Comparison of ENCODE assay signal across 1 cellular context in the genomic region with DNA sequence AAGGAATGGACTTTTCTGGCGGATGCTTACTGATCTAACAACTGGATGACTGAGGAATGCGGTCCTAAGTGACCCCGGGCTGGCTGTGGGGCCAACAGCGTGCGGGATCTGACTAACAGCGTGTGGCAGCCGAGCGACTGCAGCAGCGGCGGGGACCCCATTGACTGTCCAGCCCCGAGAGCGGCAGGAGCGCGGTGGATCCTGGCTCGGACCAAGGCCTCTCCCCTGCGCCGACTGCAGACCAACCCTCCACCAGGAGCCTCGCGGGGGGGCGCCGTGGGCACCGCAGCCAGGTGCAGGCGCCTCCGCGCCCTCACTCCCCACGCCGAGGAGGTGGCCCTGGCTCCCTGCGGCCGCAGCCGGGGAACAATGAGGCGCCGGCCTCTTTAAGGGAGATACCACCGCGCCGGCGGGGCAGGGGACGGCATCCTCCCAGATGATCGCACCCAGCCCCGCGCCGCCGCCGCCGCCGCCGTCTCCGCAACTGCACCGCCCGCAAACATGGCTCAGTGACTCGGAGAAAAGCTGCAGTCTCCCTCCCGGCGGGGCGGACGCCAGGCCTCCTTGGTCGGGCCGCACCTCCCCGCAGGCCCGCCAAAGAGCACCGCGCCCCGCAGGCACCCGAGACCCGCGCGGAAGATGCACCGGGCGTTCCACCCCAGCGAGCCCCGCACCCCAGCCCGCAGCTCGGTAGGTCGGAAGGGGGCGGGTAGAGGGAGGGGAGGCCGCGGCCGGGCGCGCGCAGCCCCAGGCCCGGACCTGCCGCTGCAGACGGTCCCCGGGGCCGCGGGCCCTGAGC.
TF ChIP-seq lines count a peak whose summit lies in the region.

No MANE protein-coding gene starts in this region.

TF ChIP-seq in HepG2, 621 proteins besides CTCF, POLR2A, EP300 and RAD21 (continued from another document and continues in another):
- TF ChIP-seq TCF12 (IDR thresholded peaks at IDR 0.05): no peak
- no peak for TF ChIP-seq TCF12 (CRISPR knock-in tag; IDR thresholded peaks at IDR 0.05)
- 0 out of 2 replicates have a peak, but pooled peaks have one; percentile 42 for TF ChIP-seq BRCA1 (CRISPR knock-in tag; IDR thresholded peaks at IDR 0.05)
- TF ChIP-seq ZNF180 (CRISPR knock-in tag; IDR thresholded peaks at IDR 0.05; ENCODE audit: borderline replicate concordance, low read depth): no peak
- TF ChIP-seq, protein P1, sequence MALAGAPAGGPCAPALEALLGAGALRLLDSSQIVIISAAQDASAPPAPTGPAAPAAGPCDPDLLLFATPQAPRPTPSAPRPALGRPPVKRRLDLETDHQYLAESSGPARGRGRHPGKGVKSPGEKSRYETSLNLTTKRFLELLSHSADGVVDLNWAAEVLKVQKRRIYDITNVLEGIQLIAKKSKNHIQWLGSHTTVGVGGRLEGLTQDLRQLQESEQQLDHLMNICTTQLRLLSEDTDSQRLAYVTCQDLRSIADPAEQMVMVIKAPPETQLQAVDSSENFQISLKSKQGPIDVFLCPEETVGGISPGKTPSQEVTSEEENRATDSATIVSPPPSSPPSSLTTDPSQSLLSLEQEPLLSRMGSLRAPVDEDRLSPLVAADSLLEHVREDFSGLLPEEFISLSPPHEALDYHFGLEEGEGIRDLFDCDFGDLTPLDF (CRISPR knock-in tag; IDR thresholded peaks at IDR 0.05): no peak
- TF ChIP-seq TBP (CRISPR knock-in tag; IDR thresholded peaks at IDR 0.05): no peak
- no peak for TF ChIP-seq ZNF570 (CRISPR knock-in tag; IDR thresholded peaks at IDR 0.05; ENCODE audit: borderline replicate concordance)
- TF ChIP-seq, protein P2, sequence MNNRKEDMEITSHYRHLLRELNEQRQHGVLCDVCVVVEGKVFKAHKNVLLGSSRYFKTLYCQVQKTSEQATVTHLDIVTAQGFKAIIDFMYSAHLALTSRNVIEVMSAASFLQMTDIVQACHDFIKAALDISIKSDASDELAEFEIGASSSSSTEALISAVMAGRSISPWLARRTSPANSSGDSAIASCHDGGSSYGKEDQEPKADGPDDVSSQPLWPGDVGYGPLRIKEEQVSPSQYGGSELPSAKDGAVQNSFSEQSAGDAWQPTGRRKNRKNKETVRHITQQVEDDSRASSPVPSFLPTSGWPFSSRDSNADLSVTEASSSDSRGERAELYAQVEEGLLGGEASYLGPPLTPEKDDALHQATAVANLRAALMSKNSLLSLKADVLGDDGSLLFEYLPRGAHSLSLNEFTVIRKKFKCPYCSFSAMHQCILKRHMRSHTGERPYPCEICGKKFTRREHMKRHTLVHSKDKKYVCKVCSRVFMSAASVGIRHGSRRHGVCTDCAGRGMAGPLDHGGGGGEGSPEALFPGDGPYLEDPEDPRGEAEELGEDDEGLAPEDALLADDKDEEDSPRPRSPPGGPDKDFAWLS (CRISPR knock-in tag; IDR thresholded peaks at IDR 0.05; ENCODE audit: borderline replicate concordance): no peak
- no peak for TF ChIP-seq ZNF20 (CRISPR knock-in tag; IDR thresholded peaks at IDR 0.05)
- TF ChIP-seq, protein P3, sequence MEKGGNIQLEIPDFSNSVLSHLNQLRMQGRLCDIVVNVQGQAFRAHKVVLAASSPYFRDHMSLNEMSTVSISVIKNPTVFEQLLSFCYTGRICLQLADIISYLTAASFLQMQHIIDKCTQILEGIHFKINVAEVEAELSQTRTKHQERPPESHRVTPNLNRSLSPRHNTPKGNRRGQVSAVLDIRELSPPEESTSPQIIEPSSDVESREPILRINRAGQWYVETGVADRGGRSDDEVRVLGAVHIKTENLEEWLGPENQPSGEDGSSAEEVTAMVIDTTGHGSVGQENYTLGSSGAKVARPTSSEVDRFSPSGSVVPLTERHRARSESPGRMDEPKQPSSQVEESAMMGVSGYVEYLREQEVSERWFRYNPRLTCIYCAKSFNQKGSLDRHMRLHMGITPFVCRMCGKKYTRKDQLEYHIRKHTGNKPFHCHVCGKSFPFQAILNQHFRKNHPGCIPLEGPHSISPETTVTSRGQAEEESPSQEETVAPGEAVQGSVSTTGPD (CRISPR knock-in tag; IDR thresholded peaks at IDR 0.05): no peak
- TF ChIP-seq, protein P4, sequence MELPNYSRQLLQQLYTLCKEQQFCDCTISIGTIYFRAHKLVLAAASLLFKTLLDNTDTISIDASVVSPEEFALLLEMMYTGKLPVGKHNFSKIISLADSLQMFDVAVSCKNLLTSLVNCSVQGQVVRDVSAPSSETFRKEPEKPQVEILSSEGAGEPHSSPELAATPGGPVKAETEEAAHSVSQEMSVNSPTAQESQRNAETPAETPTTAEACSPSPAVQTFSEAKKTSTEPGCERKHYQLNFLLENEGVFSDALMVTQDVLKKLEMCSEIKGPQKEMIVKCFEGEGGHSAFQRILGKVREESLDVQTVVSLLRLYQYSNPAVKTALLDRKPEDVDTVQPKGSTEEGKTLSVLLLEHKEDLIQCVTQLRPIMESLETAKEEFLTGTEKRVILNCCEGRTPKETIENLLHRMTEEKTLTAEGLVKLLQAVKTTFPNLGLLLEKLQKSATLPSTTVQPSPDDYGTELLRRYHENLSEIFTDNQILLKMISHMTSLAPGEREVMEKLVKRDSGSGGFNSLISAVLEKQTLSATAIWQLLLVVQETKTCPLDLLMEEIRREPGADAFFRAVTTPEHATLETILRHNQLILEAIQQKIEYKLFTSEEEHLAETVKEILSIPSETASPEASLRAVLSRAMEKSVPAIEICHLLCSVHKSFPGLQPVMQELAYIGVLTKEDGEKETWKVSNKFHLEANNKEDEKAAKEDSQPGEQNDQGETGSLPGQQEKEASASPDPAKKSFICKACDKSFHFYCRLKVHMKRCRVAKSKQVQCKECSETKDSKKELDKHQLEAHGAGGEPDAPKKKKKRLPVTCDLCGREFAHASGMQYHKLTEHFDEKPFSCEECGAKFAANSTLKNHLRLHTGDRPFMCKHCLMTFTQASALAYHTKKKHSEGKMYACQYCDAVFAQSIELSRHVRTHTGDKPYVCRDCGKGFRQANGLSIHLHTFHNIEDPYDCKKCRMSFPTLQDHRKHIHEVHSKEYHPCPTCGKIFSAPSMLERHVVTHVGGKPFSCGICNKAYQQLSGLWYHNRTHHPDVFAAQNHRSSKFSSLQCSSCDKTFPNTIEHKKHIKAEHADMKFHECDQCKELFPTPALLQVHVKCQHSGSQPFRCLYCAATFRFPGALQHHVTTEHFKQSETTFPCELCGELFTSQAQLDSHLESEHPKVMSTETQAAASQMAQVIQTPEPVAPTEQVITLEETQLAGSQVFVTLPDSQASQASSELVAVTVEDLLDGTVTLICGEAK (IDR thresholded peaks at IDR 0.05): no peak
- TF ChIP-seq, protein P4 (CRISPR knock-in tag; IDR thresholded peaks at IDR 0.05): no peak; the same call in 1 of the 2 replicates
- TF ChIP-seq, protein P5, sequence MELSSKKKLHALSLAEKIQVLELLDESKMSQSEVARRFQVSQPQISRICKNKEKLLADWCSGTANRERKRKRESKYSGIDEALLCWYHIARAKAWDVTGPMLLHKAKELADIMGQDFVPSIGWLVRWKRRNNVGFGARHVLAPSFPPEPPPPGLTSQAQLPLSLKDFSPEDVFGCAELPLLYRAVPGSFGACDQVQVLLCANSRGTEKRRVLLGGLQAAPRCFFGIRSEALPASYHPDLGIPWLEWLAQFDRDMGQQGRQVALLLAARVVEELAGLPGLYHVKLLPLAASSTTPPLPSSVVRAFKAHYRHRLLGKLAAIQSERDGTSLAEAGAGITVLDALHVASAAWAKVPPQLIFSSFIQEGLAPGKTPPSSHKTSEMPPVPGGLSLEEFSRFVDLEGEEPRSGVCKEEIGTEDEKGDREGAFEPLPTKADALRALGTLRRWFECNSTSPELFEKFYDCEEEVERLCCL (CRISPR knock-in tag; IDR thresholded peaks at IDR 0.05; ENCODE audit: borderline replicate concordance): no peak
- TF ChIP-seq, protein P6, sequence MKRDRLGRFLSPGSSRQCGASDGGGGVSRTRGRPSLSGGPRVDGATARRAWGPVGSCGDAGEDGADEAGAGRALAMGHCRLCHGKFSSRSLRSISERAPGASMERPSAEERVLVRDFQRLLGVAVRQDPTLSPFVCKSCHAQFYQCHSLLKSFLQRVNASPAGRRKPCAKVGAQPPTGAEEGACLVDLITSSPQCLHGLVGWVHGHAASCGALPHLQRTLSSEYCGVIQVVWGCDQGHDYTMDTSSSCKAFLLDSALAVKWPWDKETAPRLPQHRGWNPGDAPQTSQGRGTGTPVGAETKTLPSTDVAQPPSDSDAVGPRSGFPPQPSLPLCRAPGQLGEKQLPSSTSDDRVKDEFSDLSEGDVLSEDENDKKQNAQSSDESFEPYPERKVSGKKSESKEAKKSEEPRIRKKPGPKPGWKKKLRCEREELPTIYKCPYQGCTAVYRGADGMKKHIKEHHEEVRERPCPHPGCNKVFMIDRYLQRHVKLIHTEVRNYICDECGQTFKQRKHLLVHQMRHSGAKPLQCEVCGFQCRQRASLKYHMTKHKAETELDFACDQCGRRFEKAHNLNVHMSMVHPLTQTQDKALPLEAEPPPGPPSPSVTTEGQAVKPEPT (CRISPR knock-in tag; IDR thresholded peaks at IDR 0.05; ENCODE audit: low read depth): no peak
- TF ChIP-seq HCFC1 (IDR thresholded peaks at IDR 0.05; ENCODE audit: low read depth, low read length): no peak
- TF ChIP-seq ATM (IDR thresholded peaks at IDR 0.05; ENCODE audit: borderline replicate concordance): no peak
- no peak for TF ChIP-seq U2AF1 (optimal IDR thresholded peaks at IDR 0.05; ENCODE audit: low read depth, low read length)
- TF ChIP-seq, protein P7, sequence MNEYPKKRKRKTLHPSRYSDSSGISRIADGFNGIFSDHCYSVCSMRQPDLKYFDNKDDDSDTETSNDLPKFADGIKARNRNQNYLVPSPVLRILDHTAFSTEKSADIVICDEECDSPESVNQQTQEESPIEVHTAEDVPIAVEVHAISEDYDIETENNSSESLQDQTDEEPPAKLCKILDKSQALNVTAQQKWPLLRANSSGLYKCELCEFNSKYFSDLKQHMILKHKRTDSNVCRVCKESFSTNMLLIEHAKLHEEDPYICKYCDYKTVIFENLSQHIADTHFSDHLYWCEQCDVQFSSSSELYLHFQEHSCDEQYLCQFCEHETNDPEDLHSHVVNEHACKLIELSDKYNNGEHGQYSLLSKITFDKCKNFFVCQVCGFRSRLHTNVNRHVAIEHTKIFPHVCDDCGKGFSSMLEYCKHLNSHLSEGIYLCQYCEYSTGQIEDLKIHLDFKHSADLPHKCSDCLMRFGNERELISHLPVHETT (CRISPR knock-in tag; conservative IDR thresholded peaks at IDR 0.05): 0 out of 2 replicates have a peak, but pooled peaks have one; percentile 39
- TF ChIP-seq TCF7 (IDR thresholded peaks at IDR 0.05; ENCODE audit: low read depth): no peak
- TF ChIP-seq MEIS2 (CRISPR knock-in tag; IDR thresholded peaks at IDR 0.05): no peak
- TF ChIP-seq MED8 (CRISPR knock-in tag; IDR thresholded peaks at IDR 0.05; ENCODE audit: insufficient replicate concordance): no peak
- TF ChIP-seq, protein P8, sequence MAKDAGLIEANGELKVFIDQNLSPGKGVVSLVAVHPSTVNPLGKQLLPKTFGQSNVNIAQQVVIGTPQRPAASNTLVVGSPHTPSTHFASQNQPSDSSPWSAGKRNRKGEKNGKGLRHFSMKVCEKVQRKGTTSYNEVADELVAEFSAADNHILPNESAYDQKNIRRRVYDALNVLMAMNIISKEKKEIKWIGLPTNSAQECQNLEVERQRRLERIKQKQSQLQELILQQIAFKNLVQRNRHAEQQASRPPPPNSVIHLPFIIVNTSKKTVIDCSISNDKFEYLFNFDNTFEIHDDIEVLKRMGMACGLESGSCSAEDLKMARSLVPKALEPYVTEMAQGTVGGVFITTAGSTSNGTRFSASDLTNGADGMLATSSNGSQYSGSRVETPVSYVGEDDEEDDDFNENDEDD (CRISPR knock-in tag; IDR thresholded peaks at IDR 0.05; ENCODE audit: borderline replicate concordance): no peak
- peak; percentile 38; the same call in 1 of the 2 replicates for TF ChIP-seq ZNF589 (CRISPR knock-in tag; conservative IDR thresholded peaks at IDR 0.05)
- TF ChIP-seq ZNF724P (CRISPR knock-in tag; IDR thresholded peaks at IDR 0.05; ENCODE audit: borderline replicate concordance): peak; percentile 44; the same call in 1 of the 2 replicates
- peak; percentile 33; the same call in 1 of the 2 replicates for TF ChIP-seq ZBTB38 (CRISPR knock-in tag; IDR thresholded peaks at IDR 0.05)
- TF ChIP-seq, protein P9, sequence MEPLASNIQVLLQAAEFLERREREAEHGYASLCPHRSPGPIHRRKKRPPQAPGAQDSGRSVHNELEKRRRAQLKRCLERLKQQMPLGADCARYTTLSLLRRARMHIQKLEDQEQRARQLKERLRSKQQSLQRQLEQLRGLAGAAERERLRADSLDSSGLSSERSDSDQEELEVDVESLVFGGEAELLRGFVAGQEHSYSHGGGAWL (CRISPR knock-in tag; IDR thresholded peaks at IDR 0.05): peak; percentile 43; the same call in 1 of the 2 replicates
- TF ChIP-seq NAIF1 (CRISPR knock-in tag; IDR thresholded peaks at IDR 0.05; ENCODE audit: borderline replicate concordance): no peak
- TF ChIP-seq RBM39 (IDR thresholded peaks at IDR 0.05; ENCODE audit: low read depth, low read length, poor library complexity, severe bottlenecking): peak; percentile 39
- TF ChIP-seq, protein P10, sequence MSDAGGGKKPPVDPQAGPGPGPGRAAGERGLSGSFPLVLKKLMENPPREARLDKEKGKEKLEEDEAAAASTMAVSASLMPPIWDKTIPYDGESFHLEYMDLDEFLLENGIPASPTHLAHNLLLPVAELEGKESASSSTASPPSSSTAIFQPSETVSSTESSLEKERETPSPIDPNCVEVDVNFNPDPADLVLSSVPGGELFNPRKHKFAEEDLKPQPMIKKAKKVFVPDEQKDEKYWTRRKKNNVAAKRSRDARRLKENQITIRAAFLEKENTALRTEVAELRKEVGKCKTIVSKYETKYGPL (CRISPR knock-in tag; IDR thresholded peaks at IDR 0.05): no peak
- peak; percentile 53 for TF ChIP-seq HES4 (CRISPR knock-in tag; IDR thresholded peaks at IDR 0.05; ENCODE audit: borderline replicate concordance)
- no peak for TF ChIP-seq HHEX (CRISPR knock-in tag; IDR thresholded peaks at IDR 0.05)
- peak; percentile 64 for TF ChIP-seq PHF8 (CRISPR knock-in tag; IDR thresholded peaks at IDR 0.05)
